In the genomic region with DNA sequence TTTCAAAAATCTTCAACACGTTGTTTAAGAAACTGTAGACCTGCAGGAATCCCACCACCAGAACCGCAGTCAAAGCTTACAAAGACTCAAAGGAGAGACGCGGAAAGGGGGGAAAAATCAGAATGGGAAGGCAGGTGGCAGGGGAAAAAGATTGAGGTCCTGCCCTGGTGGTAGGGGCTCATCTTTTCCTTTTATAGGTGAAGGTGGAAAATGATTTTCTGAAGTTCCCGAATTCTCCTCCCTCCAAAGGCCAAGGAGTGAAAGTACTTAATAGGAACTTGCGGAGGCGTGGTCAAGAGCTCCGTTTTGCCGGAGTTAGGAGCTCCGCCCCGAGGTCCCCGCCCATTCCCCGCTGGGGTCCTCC, we compare ENCODE assay signal across 8 cellular contexts. TPM values are rescaled to one million over a fixed set of nuclear protein-coding genes. Genes with fewer than 3 reads are reported as not detected.
DNase-seq lines count a peak whose midpoint lies in the region; ATAC-seq and TF ChIP-seq lines count a peak whose summit lies in the region.

No MANE protein-coding gene starts in this region.

- peak overlapping the region; percentile 100 for H3K27ac Mint-ChIP-seq in osteocyte (ENCODE audit: unreplicated experiment)

- H3K36me3 Mint-ChIP-seq in osteocyte (ENCODE audit: unreplicated experiment), result no peaks in the 10 kb centered on the region

- peak overlapping the region; percentile 98 for H3K27ac ChIP-seq in vagina

- DNase-seq in NCI-H2171 treated with DMSO at 0.1 percent for 48 hours (lab: John Stamatoyannopoulos, UW) (peak; percentile 71), NCI-H2171 (lab: John Stamatoyannopoulos, UW) (no peak), NCI-H460 (ENCODE audit: extremely low read depth, low read depth) (peak; percentile 95), germinal center (ENCODE audit: low spot score) (peak; percentile 91), osteocyte (ENCODE audit: extremely low spot score, unreplicated experiment) (no peak), vagina (ENCODE audit: extremely low spot score in 2 of 2) (peak; percentile 97)
- DNase-seq in activated gamma-delta T cell treated with anti-CD3 and anti-CD28 coated beads, Interleukin-2, amount 50 U/mL, for 16 hours (ENCODE audit: low read depth), result peak; percentile 75

- peak overlapping the region; percentile 97 for H3K4me3 Mint-ChIP-seq in osteocyte (ENCODE audit: unreplicated experiment)

- intact Hi-C loops in vagina (cut with DNase I), result no loop called here

- H3K36me3 ChIP-seq in vagina, result no peaks in the 10 kb centered on the region

- no peak for TF ChIP-seq POLR2A in vagina (IDR thresholded peaks at IDR 0.05)

- TF ChIP-seq CTCF in osteocyte (IDR thresholded peaks at IDR 0.05) (no peak), vagina (IDR thresholded peaks at IDR 0.05) (no peak)

- no peaks in the 10 kb centered on the region for H3K9me3 ChIP-seq in vagina

- H3K4me1 ChIP-seq in vagina, result peaks cover 48% of the 10 kb centered on the region

- no peaks in the 10 kb centered on the region for H3K27me3 Mint-ChIP-seq in osteocyte (ENCODE audit: unreplicated experiment)

- no peak for ATAC-seq in GM19397 (IDR thresholded peaks at IDR 0.05; ENCODE audit: unreplicated experiment)

- H3K27me3 ChIP-seq in vagina, result no peaks in the 10 kb centered on the region

- H3K4me3 ChIP-seq in vagina, result peak overlapping the region; percentile 69 to 83

- peaks cover 56% of the 10 kb centered on the region for H3K4me1 Mint-ChIP-seq in osteocyte (ENCODE audit: unreplicated experiment)

- no peaks in the 10 kb centered on the region for H3K9me3 Mint-ChIP-seq in osteocyte (ENCODE audit: unreplicated experiment)

RNA-seq across cellular contexts. Expression of a gene that starts 0.7 kb away (rescaled TPM):
- 95.8 and 110 TPM in 2 replicates for total RNA-seq in NCI-H460 (2014; rRNA removed; shearing (Covaris generic))
- 35.2 and 39.3 TPM in 2 replicates for polyA plus RNA-seq in NCI-H460 (2014; cell fraction: nucleus; rRNA removed)
- total RNA-seq in osteocyte (35.2 and 39.5 TPM in 2 replicates), vagina (15.2 TPM)

RNA-seq across cellular contexts. Expression of a gene that starts 1.2 kb away (rescaled TPM):
- 32.0 and 34.8 TPM in 2 replicates for total RNA-seq in NCI-H460 (2014; rRNA removed; shearing (Covaris generic))
- polyA plus RNA-seq in NCI-H460 (2014; cell fraction: nucleus; rRNA removed), result 10.4 and 17.7 TPM in 2 replicates
- total RNA-seq in osteocyte, result 55.3 and 60.8 TPM in 2 replicates
- total RNA-seq in vagina, result 40.0 TPM

RNA-seq across cellular contexts. Expression of a gene that starts 46.5 kb away (rescaled TPM):
- 71.5 and 82.1 TPM in 2 replicates for total RNA-seq in NCI-H460 (2014; rRNA removed; shearing (Covaris generic))
- 36.5 and 60.4 TPM in 2 replicates for polyA plus RNA-seq in NCI-H460 (2014; cell fraction: nucleus; rRNA removed)
- 106 TPM in 2 replicates for total RNA-seq in osteocyte
- total RNA-seq in vagina, result 110 TPM

Comparison
In these comparisons a context has a peak if more than half of its experiments do, and no peak if none do; other contexts are left out.
1. DNase-seq: peak in NCI-H2171 treated with DMSO at 0.1 percent for 48 hours (single experiment), NCI-H460 (single experiment), activated gamma-delta T cell treated with anti-CD3 and anti-CD28 coated beads, Interleukin-2, amount 50 U/mL, for 16 hours (single experiment), germinal center (single experiment) and vagina (2 of 2); none in NCI-H2171 (single experiment) and osteocyte (single experiment).